In genomic region chr1:46477153-46477929, GRCh38 we compare ENCODE assay signal across 8 cellular contexts. TPM values are rescaled to one million over a fixed set of nuclear protein-coding genes. Genes with fewer than 3 reads are reported as not detected.
DNase-seq lines count a peak whose midpoint lies in the region; ATAC-seq and TF ChIP-seq lines count a peak whose summit lies in the region.

No MANE protein-coding gene starts in this region.

- DNase-seq in GM12864 (ENCODE audit: low read depth) (peak; percentile 16), HPDE6-E6E7 (ENCODE audit: extremely low spot score) (peak; percentile 89), activated T-cell treated with anti-CD3 and anti-CD28 coated beads for 4 hours (peak; percentile 73), nephron progenitor cell (peak; percentile 83)
- peak; percentile 68 for DNase-seq in stimulated activated naive B cell treated with anti-CD40 and anti-IgM and Interleukin-4, amounts not matched to agents 10 μg/mL and 1 μg/mL and 100 μg/mL, for 72 hours

- no peaks in the 10 kb centered on the region for H3K4me1 ChIP-seq in OCI-LY1 (ENCODE audit: insufficient read depth, low read length, severe bottlenecking)

- H3K4me3 ChIP-seq in GM12864 (ENCODE audit: low read depth, low read length) (no peak overlapping the region), OCI-LY1 (ENCODE audit: low read depth, low read length, poor library complexity, severe bottlenecking) (no peak overlapping the region)

- no peaks in the 10 kb centered on the region for H3K79me2 ChIP-seq in OCI-LY1 (ENCODE audit: insufficient read depth, low read length)

- no peak overlapping the region for H3K4me2 ChIP-seq in OCI-LY1 (ENCODE audit: low read length)

- ATAC-seq in esophagus mucosa (peak; percentile 88), GM18858 (IDR thresholded peaks at IDR 0.05; ENCODE audit: unreplicated experiment) (no peak)
- peak; percentile 84 to 87 for ATAC-seq in stimulated activated naive B cell treated with anti-CD40 and anti-IgM and Interleukin-4, amounts not matched to agents 10 μg/mL and 1 μg/mL and 100 μg/mL, for 72 hours (replicated peaks)

- no peaks in the 10 kb centered on the region for H3K9me2 ChIP-seq in OCI-LY1 (ENCODE audit: low read depth, low read length)

- TF ChIP-seq CTCF in GM12864 (IDR thresholded peaks at IDR 0.05; ENCODE audit: low read depth, low read length, missing control alignments) (peak; percentile 92), OCI-LY1 (IDR thresholded peaks at IDR 0.05; ENCODE audit: low read length) (peak; percentile 85), nephron progenitor cell (IDR thresholded peaks at IDR 0.05) (peak; percentile 94)

- no peak overlapping the region for H2AFZ ChIP-seq in OCI-LY1 (ENCODE audit: low read length)

- H3K9me3 Mint-ChIP-seq in nephron progenitor cell: no peaks in the 10 kb centered on the region
- no peaks in the 10 kb centered on the region for H3K9me3 Mint-ChIP-seq in stimulated activated naive B cell treated with anti-CD40 and anti-IgM and Interleukin-4, amounts not matched to agents 10 μg/mL and 1 μg/mL and 100 μg/mL, for 72 hours

- peaks cover 28% of the 10 kb centered on the region for H3K4me1 Mint-ChIP-seq in nephron progenitor cell
- peaks cover 5 to 7% of the 10 kb centered on the region in 2 donors for H3K4me1 Mint-ChIP-seq in stimulated activated naive B cell treated with anti-CD40 and anti-IgM and Interleukin-4, amounts not matched to agents 10 μg/mL and 1 μg/mL and 100 μg/mL, for 72 hours

- no peak overlapping the region for H3K9ac ChIP-seq in OCI-LY1 (ENCODE audit: low read length)

- no peaks in the 10 kb centered on the region for H3K9me3 ChIP-seq in OCI-LY1 (ENCODE audit: low read length)

- peaks cover 99% of the 10 kb centered on the region for H3K27me3 Mint-ChIP-seq in nephron progenitor cell (ENCODE audit: low read depth, poor library complexity)
- H3K27me3 Mint-ChIP-seq in stimulated activated naive B cell treated with anti-CD40 and anti-IgM and Interleukin-4, amounts not matched to agents 10 μg/mL and 1 μg/mL and 100 μg/mL, for 72 hours: peaks cover 39 to 68% of the 10 kb centered on the region in 2 donors

- no peaks in the 10 kb centered on the region for H3F3A ChIP-seq in OCI-LY1 (ENCODE audit: insufficient read depth, low read length)

- no peaks in the 10 kb centered on the region for H4K20me1 ChIP-seq in OCI-LY1 (ENCODE audit: insufficient read depth, low read length)

- no peak overlapping the region for H3K27ac ChIP-seq in OCI-LY1 (ENCODE audit: low read depth, low read length, poor library complexity, severe bottlenecking)

- H3K27ac Mint-ChIP-seq in nephron progenitor cell: no peak overlapping the region
- no peak overlapping the region for H3K27ac Mint-ChIP-seq in stimulated activated naive B cell treated with anti-CD40 and anti-IgM and Interleukin-4, amounts not matched to agents 10 μg/mL and 1 μg/mL and 100 μg/mL, for 72 hours

- no peaks in the 10 kb centered on the region for H3K36me3 Mint-ChIP-seq in nephron progenitor cell (ENCODE audit: low read depth)
- no peaks in the 10 kb centered on the region for H3K36me3 Mint-ChIP-seq in stimulated activated naive B cell treated with anti-CD40 and anti-IgM and Interleukin-4, amounts not matched to agents 10 μg/mL and 1 μg/mL and 100 μg/mL, for 72 hours

- H3K4me3 Mint-ChIP-seq in nephron progenitor cell: no peak overlapping the region
- H3K4me3 Mint-ChIP-seq in stimulated activated naive B cell treated with anti-CD40 and anti-IgM and Interleukin-4, amounts not matched to agents 10 μg/mL and 1 μg/mL and 100 μg/mL, for 72 hours: no peak overlapping the region

- H3K27me3 ChIP-seq in OCI-LY1 (ENCODE audit: insufficient read depth, low read length): no peaks in the 10 kb centered on the region

- H3K36me3 ChIP-seq in OCI-LY1 (ENCODE audit: insufficient read depth, low read length): no peaks in the 10 kb centered on the region

RNA-seq across cellular contexts. Expression of gene DMBX1, which starts 12.3 kb away (rescaled TPM):
- total RNA-seq in esophagus mucosa: not detected

Comparison
In these comparisons a context has a peak if more than half of its experiments do, and no peak if none do; other contexts are left out.
1. DNase-seq: peak in every context shown above with its lines; median percentile 89 in HPDE6-E6E7; 83 in nephron progenitor cell; 73 in activated T-cell treated with anti-CD3 and anti-CD28 coated beads for 4 hours; 68 in stimulated activated naive B cell treated with anti-CD40 and anti-IgM and Interleukin-4, amounts not matched to agents 10 μg/mL and 1 μg/mL and 100 μg/mL, for 72 hours; 16 in GM12864.